21 cellular contexts compared by ENCODE assay signal in the genomic region with DNA sequence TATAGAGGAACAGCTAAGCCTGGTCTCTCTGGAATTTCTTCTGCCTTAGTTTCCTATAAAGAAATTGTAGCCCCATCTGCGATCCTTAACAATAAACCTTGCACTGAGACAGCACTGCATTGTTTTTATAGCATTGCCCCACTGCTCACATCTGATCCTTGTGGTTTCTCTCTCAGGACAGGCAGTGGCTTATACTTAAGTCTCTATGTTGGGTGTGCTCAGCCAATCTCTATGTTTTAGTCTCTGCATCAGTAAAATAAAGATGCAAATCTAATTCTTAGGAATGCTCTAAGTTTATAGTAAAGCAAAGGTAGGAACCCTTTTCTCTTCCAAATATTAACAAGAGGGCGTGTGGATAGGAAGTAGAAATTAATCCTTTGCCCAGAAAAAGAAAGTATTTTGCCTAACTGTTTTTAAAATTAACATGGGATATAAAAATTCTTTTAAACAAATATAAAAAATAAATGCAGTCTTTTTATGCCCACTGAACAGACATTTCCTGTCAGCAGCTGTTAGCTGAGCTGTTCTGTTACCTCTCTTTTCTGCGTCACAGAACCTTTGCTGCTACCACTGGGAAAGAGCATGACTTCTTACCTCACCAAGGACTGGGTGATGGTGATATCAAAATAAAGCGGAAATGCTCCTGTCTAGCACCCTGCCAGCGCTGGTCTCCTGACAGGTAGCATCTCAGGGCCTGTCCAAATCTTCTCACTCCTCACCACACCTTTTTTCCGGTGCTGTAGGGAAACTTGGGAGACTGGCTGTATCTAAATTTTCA. TPM values are rescaled to one million over a fixed set of nuclear protein-coding genes. Genes with fewer than 3 reads are reported as not detected.
DNase-seq lines count a peak whose midpoint lies in the region; ATAC-seq and TF ChIP-seq lines count a peak whose summit lies in the region.
"Had no signal": no experiment of that assay in that cellular context is flagged by ENCODE, and none has a peak within 500 bp of the region (broad histone marks: within the 10 kb centered on the region; RNA-seq: fewer than 3 reads in every experiment).

No MANE protein-coding gene starts in this region.

- no peaks in the 10 kb centered on the region for H3K27me3 Mint-ChIP-seq in activated B cell treated with CpG ODN at 0.5 μM for 24 hours

- no peaks in the 10 kb centered on the region for H3K9me3 ChIP-seq in tibial artery
- H3K9me3 ChIP-seq: Caco-2, lower lobe of right lung, right atrium auricular region had no signal

- H3K4me3 ChIP-seq in tibial artery: no peak overlapping the region
- H3K4me3 ChIP-seq: lower lobe of right lung, right atrium auricular region had no signal

- DNase-seq in NCI-H1694 treated with DMSO at 0.1 percent for 48 hours (lab: John Stamatoyannopoulos, UW): peak; percentile 30
- no peak for DNase-seq in NCI-H1694 (lab: John Stamatoyannopoulos, UW)
- DNase-seq in activated B cell treated with CpG ODN at 0.5 μM for 24 hours: no peak
- DNase-seq in germinal center (ENCODE audit: low spot score): peak; percentile 44
- no peak for DNase-seq in tibial artery
- no peak for DNase-seq in NCI-H1092 treated with DMSO at 0.1 percent for 48 hours (lab: John Stamatoyannopoulos, UW)
- DNase-seq in DMS53 treated with DMSO at 0.1 percent for 48 hours (lab: John Stamatoyannopoulos, UW; ENCODE audit: unreplicated experiment): no peak
- DNase-seq in MV-4-11 (lab: John Stamatoyannopoulos, UW): no peak
- DNase-seq: activated CD8-positive, alpha-beta T cell treated with anti-CD3 and anti-CD28 coated beads, Interleukin-2, amount 10 ng/mL, durations not matched to agents 7 days and 5 days; activated naive CD4-positive, alpha-beta T cell treated with Interleukin-2 at 50 U/mL for 16 hours; activated T-cell treated with anti-CD3 and anti-CD28 coated beads, Interleukin-2, amount 50 U/mL, for 1 hour; AML-193; Caco-2; cerebellar nuclear complex; lower lobe of right lung; NCI-H2081; NCI-H510A treated with DMSO at 0.1 percent for 48 hours; nucleus accumbens; stimulated activated CD8-positive, alpha-beta memory T cell treated with anti-CD3 and anti-CD28 coated beads, Interleukin-4, amount 100 ng/mL, for 48 hours; substantia nigra had no signal

- H3K36me3 Mint-ChIP-seq in activated B cell treated with CpG ODN at 0.5 μM for 24 hours (ENCODE audit: low read depth): peaks cover 55% of the 10 kb centered on the region

- TF ChIP-seq CTCF in activated B cell treated with CpG ODN at 0.5 μM for 24 hours (IDR thresholded peaks at IDR 0.05) (no peak), tibial artery (IDR thresholded peaks at IDR 0.05) (no peak)

- CTCF ChIA-PET in activated B cell treated with CpG ODN at 0.5 μM for 24 hours (lab: Charles Lee): no interaction called here

- peak overlapping the region; percentile 39 to 51 for H3K27ac ChIP-seq in tibial artery
- H3K27ac ChIP-seq: lower lobe of right lung, right atrium auricular region had no signal

- intact Hi-C loops in activated B cell treated with CpG ODN at 0.5 μM for 24 hours (cut with micrococcal nuclease) (loop anchor here (1.0 to 2.0 kb wide), 2 partner anchors 18 to 22 kb away; no protein-coding TSS in a partner anchor), tibial artery (cut with DNase I; ENCODE audit: low total_unique reads) (no loop called here)

- H3K4me3 Mint-ChIP-seq in activated B cell treated with CpG ODN at 0.5 μM for 24 hours: no peak overlapping the region
- H3K4me3 Mint-ChIP-seq: activated CD8-positive, alpha-beta T cell treated with anti-CD3 and anti-CD28 coated beads, Interleukin-2, amount 10 ng/mL, durations not matched to agents 7 days and 5 days had no signal

- H3K27me3 ChIP-seq in tibial artery: no peaks in the 10 kb centered on the region
- H3K27me3 ChIP-seq: right atrium auricular region had no signal

- peaks cover 0 to 67% (median 8%) of the 10 kb centered on the region in 4 donors for H3K4me1 ChIP-seq in tibial artery
- H3K4me1 ChIP-seq: Caco-2, lower lobe of right lung had no signal

- peaks cover 58% of the 10 kb centered on the region for H3K4me1 Mint-ChIP-seq in activated B cell treated with CpG ODN at 0.5 μM for 24 hours

- ATAC-seq in activated B cell treated with CpG ODN at 0.5 μM for 24 hours (ENCODE audit: low read depth): peak; percentile 72
- ATAC-seq: activated CD8-positive, alpha-beta T cell treated with anti-CD3 and anti-CD28 coated beads, Interleukin-2, amount 10 ng/mL, durations not matched to agents 7 days and 5 days; lower lobe of right lung had no signal

- no peaks in the 10 kb centered on the region for H3K9me3 Mint-ChIP-seq in activated B cell treated with CpG ODN at 0.5 μM for 24 hours

- POLR2A ChIA-PET in activated B cell treated with CpG ODN at 0.5 μM for 24 hours (lab: Charles Lee): interaction anchor here (0.6 to 2.1 kb wide), 2 partner anchors 17 to 29 kb away, joined by 6 read pairs; no protein-coding TSS in a partner anchor

- peak overlapping the region; percentile 70 for H3K27ac Mint-ChIP-seq in activated B cell treated with CpG ODN at 0.5 μM for 24 hours
- H3K27ac Mint-ChIP-seq: activated CD8-positive, alpha-beta T cell treated with anti-CD3 and anti-CD28 coated beads, Interleukin-2, amount 10 ng/mL, durations not matched to agents 7 days and 5 days had no signal

- H3K36me3 ChIP-seq in tibial artery: peaks cover 0 to 3% (median 0%) of the 10 kb centered on the region in 3 donors
- H3K36me3 ChIP-seq: right atrium auricular region had no signal

RNA-seq across cellular contexts. Expression of a gene that starts 29.5 kb away (rescaled TPM):
- 69.2 and 71.6 TPM in 2 replicates for total RNA-seq in activated B cell treated with CpG ODN at 0.5 μM for 24 hours

RNA-seq across cellular contexts. Expression of a gene that starts 29.6 kb away (rescaled TPM):
- total RNA-seq in activated B cell treated with CpG ODN at 0.5 μM for 24 hours: 6.2 and 8.9 TPM in 2 replicates

Comparison
In these comparisons a context has a peak if more than half of its experiments do, and no peak if none do; other contexts are left out.
1. DNase-seq: peak in NCI-H1694 treated with DMSO at 0.1 percent for 48 hours (single experiment) and germinal center (single experiment); none in NCI-H1694 (single experiment), activated B cell treated with CpG ODN at 0.5 μM for 24 hours (single experiment), tibial artery (0 of 2), NCI-H1092 treated with DMSO at 0.1 percent for 48 hours (single experiment), DMS53 treated with DMSO at 0.1 percent for 48 hours (single experiment) and MV-4-11 (single experiment).